Comparison of ENCODE assay signal across 8 cellular contexts in genomic region chr3:126984391-126985142, GRCh38. TPM values are rescaled to one million over a fixed set of nuclear protein-coding genes. Genes with fewer than 3 reads are reported as not detected.
A peak's percentile ranks its signal among the peaks of the same experiment; 100 is the strongest.
DNase-seq lines count a peak whose midpoint lies in the region; ATAC-seq, FAIRE-seq and TF ChIP-seq lines count a peak whose summit lies in the region.

No MANE protein-coding gene starts in this region.

- TF ChIP-seq POLR2A in A549 (IDR thresholded peaks at IDR 0.05; ENCODE audit: low read length) = no peak

- DNase-seq in A549 (ENCODE audit: low read depth in 1 of 2, low spot score in 1 of 2) (no peak), bronchial epithelial cell (ENCODE audit: low read depth) (no peak), NCI-H187 (lab: John Stamatoyannopoulos, UW) (no peak), A172 (ENCODE audit: low spot score) (no peak)
- no peak for DNase-seq in activated CD4-positive, alpha-beta T cell treated with anti-CD3 and anti-CD28 coated beads for 4 hours

- FAIRE-seq in A549 (lab: Jason Lieb, UNC) (no peak), bronchial epithelial cell (lab: Jason Lieb, UNC) (no peak)

- peaks cover 9% of the 10 kb centered on the region; the same call in 1 of the 3 replicates for H3K4me1 ChIP-seq in A549
- H3K4me1 ChIP-seq in HUES48 (ENCODE audit: control insufficient read depth, insufficient read depth, low read length) = peaks cover 11% of the 10 kb centered on the region
- peaks cover 21% of the 10 kb centered on the region for H3K4me1 ChIP-seq in mucosa of stomach (ENCODE audit: control insufficient read depth, insufficient read depth, low read length)

- peak overlapping the region; percentile 85 for H3K4me3 ChIP-seq in A549
- H3K4me3 ChIP-seq in HUES48 (ENCODE audit: low read depth, low read length) = peak overlapping the region; percentile 75
- H3K4me3 ChIP-seq in bronchial epithelial cell (ENCODE audit: low read depth, low read length) = peak overlapping the region; percentile 85
- H3K4me3 ChIP-seq in mucosa of stomach (ENCODE audit: low read length) = no peak overlapping the region

- POLR2A ChIA-PET in A549 (lab: Yijun Ruan, JAX) = no interaction called here

- H3K9me3 ChIP-seq in A549 (no peaks in the 10 kb centered on the region), HUES48 (ENCODE audit: control insufficient read depth, insufficient read depth, low read length) (no peaks in the 10 kb centered on the region), mucosa of stomach (ENCODE audit: control insufficient read depth, low read length) (no peaks in the 10 kb centered on the region)

- H3K9ac ChIP-seq in HUES48 (ENCODE audit: low read depth, low read length) = 0 out of 2 replicates have a peak overlapping the region, but pooled peaks have one; percentile 18
- peak overlapping the region; percentile 59 for H3K9ac ChIP-seq in mucosa of stomach (ENCODE audit: low read length)

- ATAC-seq in A549 (no peak), HG03354 (IDR thresholded peaks at IDR 0.05; ENCODE audit: poor library complexity, severe bottlenecking, unreplicated experiment) (no peak)

- 88% methylated on average over 5 of the region's 21 CpGs for WGBS in A549 (ENCODE audit: missing lambda C conversion rate)

- peaks cover 9% of the 10 kb centered on the region for H3K36me3 ChIP-seq in HUES48 (ENCODE audit: control insufficient read depth, insufficient read depth, low read length)
- H3K36me3 ChIP-seq in bronchial epithelial cell (ENCODE audit: control insufficient read depth, insufficient read depth, low read length) = peaks cover 13% of the 10 kb centered on the region
- no peaks in the 10 kb centered on the region for H3K36me3 ChIP-seq in mucosa of stomach (ENCODE audit: control insufficient read depth, insufficient read depth, low read length)

- TF ChIP-seq CTCF in A549 (IDR thresholded peaks at IDR 0.05) (no peak), bronchial epithelial cell (IDR thresholded peaks at IDR 0.05; ENCODE audit: insufficient read depth, low read length, severe bottlenecking) (no peak)

- H3K27ac ChIP-seq in A549 (peak overlapping the region; percentile 96 to 97), HUES48 (ENCODE audit: low read depth, low read length) (no peak overlapping the region)

- no peak for TF ChIP-seq RAD21 in A549 (conservative IDR thresholded peaks at IDR 0.05 in 1 of 2, IDR thresholded peaks at IDR 0.05 in 1 of 2)

- CTCF ChIA-PET in A549 (lab: Yijun Ruan, JAX) = interaction anchor here (0.7 to 9.9 kb wide), 4 partner anchors 7 to 471 kb away, joined by 3 to 71 read pairs (median 4); no protein-coding TSS in a partner anchor

- H3K4me2 ChIP-seq in A549 = peak overlapping the region; percentile 91

- H3K27me3 ChIP-seq in HUES48 (ENCODE audit: control insufficient read depth, insufficient read depth, low read length) = peaks cover 10% of the 10 kb centered on the region
- H3K27me3 ChIP-seq in bronchial epithelial cell (ENCODE audit: control insufficient read depth, insufficient read depth, low read length) = no peaks in the 10 kb centered on the region
- H3K27me3 ChIP-seq in mucosa of stomach (ENCODE audit: control insufficient read depth, insufficient read depth, low read length) = peaks cover 7% of the 10 kb centered on the region

- TF ChIP-seq EP300 in A549 (IDR thresholded peaks at IDR 0.05) = no peak

TF ChIP-seq in A549, 52 proteins besides CTCF, POLR2A, EP300 and RAD21:
- no peak for TF ChIP-seq CHD4 (IDR thresholded peaks at IDR 0.05; ENCODE audit: borderline replicate concordance)
- no peak for TF ChIP-seq E2F6 (IDR thresholded peaks at IDR 0.05; ENCODE audit: borderline replicate concordance, low read depth)
- no peak for TF ChIP-seq BCL3 (IDR thresholded peaks at IDR 0.05)
- TF ChIP-seq ESRRA (IDR thresholded peaks at IDR 0.05; ENCODE audit: borderline replicate concordance, low read length) = no peak
- no peak for TF ChIP-seq KDM5A (IDR thresholded peaks at IDR 0.05)
- TF ChIP-seq PBX3 (IDR thresholded peaks at IDR 0.05) = no peak
- TF ChIP-seq ZNF302 (CRISPR knock-in tag; IDR thresholded peaks at IDR 0.05) = no peak
- TF ChIP-seq RFX5 (IDR thresholded peaks at IDR 0.05) = no peak
- TF ChIP-seq MAZ (IDR thresholded peaks at IDR 0.05; ENCODE audit: borderline replicate concordance, low read depth, low read length) = no peak
- no peak for TF ChIP-seq CBX8 (IDR thresholded peaks at IDR 0.05)
- no peak for TF ChIP-seq MAX (IDR thresholded peaks at IDR 0.05)
- TF ChIP-seq, protein P1, sequence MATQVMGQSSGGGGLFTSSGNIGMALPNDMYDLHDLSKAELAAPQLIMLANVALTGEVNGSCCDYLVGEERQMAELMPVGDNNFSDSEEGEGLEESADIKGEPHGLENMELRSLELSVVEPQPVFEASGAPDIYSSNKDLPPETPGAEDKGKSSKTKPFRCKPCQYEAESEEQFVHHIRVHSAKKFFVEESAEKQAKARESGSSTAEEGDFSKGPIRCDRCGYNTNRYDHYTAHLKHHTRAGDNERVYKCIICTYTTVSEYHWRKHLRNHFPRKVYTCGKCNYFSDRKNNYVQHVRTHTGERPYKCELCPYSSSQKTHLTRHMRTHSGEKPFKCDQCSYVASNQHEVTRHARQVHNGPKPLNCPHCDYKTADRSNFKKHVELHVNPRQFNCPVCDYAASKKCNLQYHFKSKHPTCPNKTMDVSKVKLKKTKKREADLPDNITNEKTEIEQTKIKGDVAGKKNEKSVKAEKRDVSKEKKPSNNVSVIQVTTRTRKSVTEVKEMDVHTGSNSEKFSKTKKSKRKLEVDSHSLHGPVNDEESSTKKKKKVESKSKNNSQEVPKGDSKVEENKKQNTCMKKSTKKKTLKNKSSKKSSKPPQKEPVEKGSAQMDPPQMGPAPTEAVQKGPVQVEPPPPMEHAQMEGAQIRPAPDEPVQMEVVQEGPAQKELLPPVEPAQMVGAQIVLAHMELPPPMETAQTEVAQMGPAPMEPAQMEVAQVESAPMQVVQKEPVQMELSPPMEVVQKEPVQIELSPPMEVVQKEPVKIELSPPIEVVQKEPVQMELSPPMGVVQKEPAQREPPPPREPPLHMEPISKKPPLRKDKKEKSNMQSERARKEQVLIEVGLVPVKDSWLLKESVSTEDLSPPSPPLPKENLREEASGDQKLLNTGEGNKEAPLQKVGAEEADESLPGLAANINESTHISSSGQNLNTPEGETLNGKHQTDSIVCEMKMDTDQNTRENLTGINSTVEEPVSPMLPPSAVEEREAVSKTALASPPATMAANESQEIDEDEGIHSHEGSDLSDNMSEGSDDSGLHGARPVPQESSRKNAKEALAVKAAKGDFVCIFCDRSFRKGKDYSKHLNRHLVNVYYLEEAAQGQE (IDR thresholded peaks at IDR 0.05) = no peak
- TF ChIP-seq FOSB (CRISPR knock-in tag; IDR thresholded peaks at IDR 0.05) = no peak
- no peak for TF ChIP-seq BHLHE40 (IDR thresholded peaks at IDR 0.05; ENCODE audit: low read depth, low read length)
- no peak for TF ChIP-seq JUN (IDR thresholded peaks at IDR 0.05)
- no peak for TF ChIP-seq PHF8 (IDR thresholded peaks at IDR 0.05; ENCODE audit: borderline replicate concordance, low read depth)
- TF ChIP-seq HOXB13 (CRISPR knock-in tag; IDR thresholded peaks at IDR 0.05; ENCODE audit: low read depth) = no peak
- no peak for TF ChIP-seq CEBPB (IDR thresholded peaks at IDR 0.05)
- TF ChIP-seq FOSL2 (IDR thresholded peaks at IDR 0.05) = no peak
- TF ChIP-seq FOSL2 (CRISPR knock-in tag; IDR thresholded peaks at IDR 0.05) = no peak

RNA-seq across cellular contexts. Expression of gene PLXNA1, which starts 1.7 kb away (rescaled TPM):
- polyA plus RNA-seq in A549 (2011; rRNA removed) (9.1 and 10.9 TPM in 2 replicates), A549 (2017; fragmentation: RNase III; extraction: RNeasy Plus Mini Kit Qiagen cat#74134 plus additional on column Dnase treatment) (12.8 to 17.5 TPM (median 16.3 TPM) in 3 replicates)
- polyA plus RNA-seq in A549 (2012; cell fraction: cytosol; rRNA removed) = 21.6 and 30.9 TPM in 2 replicates
- 74.7 and 111 TPM in 2 replicates for polyA plus RNA-seq in A549 (2012; cell fraction: nucleus; rRNA removed)
- polyA minus RNA-seq in A549 (2011; rRNA and poly(A)+ RNA removed) = 14.6 and 24.9 TPM in 2 replicates
- 42.1 and 53.4 TPM in 2 replicates for total RNA-seq in bronchial epithelial cell
- total RNA-seq in A172 (2014; rRNA removed; shearing (Covaris generic)) = 51.3 and 55.1 TPM in 2 replicates
